ENCODE assay signal across 16 cellular contexts in genomic region chr13:48296528-48296927, GRCh38.
"Had no signal": no experiment of that assay in that cellular context is flagged by ENCODE, and none has a peak within 500 bp of the region (broad histone marks: within the 10 kb centered on the region; RNA-seq: fewer than 3 reads in every experiment).

No MANE protein-coding gene starts in this region.

- DNase-seq: activated B cell treated with CpG ODN at 0.5 μM for 24 hours; activated CD4-positive, alpha-beta T cell treated with anti-CD3 and anti-CD28 coated beads, Interleukin-2, amount 10 ng/mL, durations not matched to agents 24 days and 14 days; activated naive CD4-positive, alpha-beta T cell treated with anti-CD3 and anti-CD28 coated beads for 36 hours; activated T-cell treated with anti-CD3 and anti-CD28 coated beads for 4 hours; amniotic stem cell; brain microvascular endothelial cell; dorsolateral prefrontal cortex; hippocampal formation; kidney glomerular epithelial cell; sigmoid colon; stimulated activated CD4-positive, alpha-beta T cell treated with anti-CD3 and anti-CD28 coated beads, Interleukin-2, amount 100 ng/mL, for 24 hours; stimulated activated naive CD4-positive, alpha-beta T cell treated with Interleukin-2 at 50 U/mL for 16 hours; upper lobe of left lung had no signal

- ATAC-seq: activated T-helper 17 cell treated with anti-CD3 and anti-CD28 coated beads, Interleukin-2, amount 50 U/mL, for 72 hours; esophagus mucosa had no signal

- H3K4me3 Mint-ChIP-seq: activated B cell treated with CpG ODN at 0.5 μM for 24 hours; activated CD4-positive, alpha-beta T cell treated with anti-CD3 and anti-CD28 coated beads, Interleukin-2, amount 10 ng/mL, durations not matched to agents 24 days and 14 days; activated naive CD4-positive, alpha-beta T cell treated with anti-CD3 and anti-CD28 coated beads for 36 hours; activated T-helper 17 cell treated with anti-CD3 and anti-CD28 coated beads, Interleukin-2, amount 50 U/mL, for 72 hours; neural crest cell had no signal

- H3K27me3 Mint-ChIP-seq: activated B cell treated with CpG ODN at 0.5 μM for 24 hours; activated CD4-positive, alpha-beta T cell treated with anti-CD3 and anti-CD28 coated beads, Interleukin-2, amount 10 ng/mL, durations not matched to agents 24 days and 14 days; activated T-helper 17 cell treated with anti-CD3 and anti-CD28 coated beads, Interleukin-2, amount 50 U/mL, for 72 hours had no signal

- H3K9me3 Mint-ChIP-seq: activated B cell treated with CpG ODN at 0.5 μM for 24 hours; activated CD4-positive, alpha-beta T cell treated with anti-CD3 and anti-CD28 coated beads, Interleukin-2, amount 10 ng/mL, durations not matched to agents 24 days and 14 days; activated naive CD4-positive, alpha-beta T cell treated with anti-CD3 and anti-CD28 coated beads for 36 hours; activated T-helper 17 cell treated with anti-CD3 and anti-CD28 coated beads, Interleukin-2, amount 50 U/mL, for 72 hours; neural crest cell had no signal

- H3K4me1 Mint-ChIP-seq: activated T-helper 17 cell treated with anti-CD3 and anti-CD28 coated beads, Interleukin-2, amount 50 U/mL, for 72 hours had no signal

- H3K27ac Mint-ChIP-seq: activated B cell treated with CpG ODN at 0.5 μM for 24 hours; activated CD4-positive, alpha-beta T cell treated with anti-CD3 and anti-CD28 coated beads, Interleukin-2, amount 10 ng/mL, durations not matched to agents 24 days and 14 days; activated naive CD4-positive, alpha-beta T cell treated with anti-CD3 and anti-CD28 coated beads for 36 hours; activated T-helper 17 cell treated with anti-CD3 and anti-CD28 coated beads, Interleukin-2, amount 50 U/mL, for 72 hours had no signal
